In the genomic region with DNA sequence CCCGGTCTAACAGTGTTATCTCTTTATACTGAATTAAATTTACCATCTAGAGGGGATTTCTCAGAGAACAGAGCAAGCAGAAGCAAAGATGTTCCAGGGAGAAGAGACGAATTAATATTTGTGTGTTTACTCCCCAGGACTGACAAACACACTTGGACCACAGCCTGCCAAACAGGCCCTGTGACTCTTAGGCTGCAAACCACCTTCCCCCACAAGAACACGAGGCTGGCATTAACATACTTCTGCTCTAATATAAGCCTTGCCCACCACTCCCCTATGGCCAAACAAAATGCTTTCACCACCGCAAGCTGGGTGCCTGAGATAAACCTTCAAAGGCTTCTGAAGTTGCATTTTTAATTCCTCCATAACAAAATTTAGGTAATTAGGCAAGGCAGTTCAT, we compare ENCODE assay signal across 11 cellular contexts.
"Had no signal": no experiment of that assay in that cellular context is flagged by ENCODE, and none has a peak within 500 bp of the region (broad histone marks: within the 10 kb centered on the region; RNA-seq: fewer than 3 reads in every experiment).

No MANE protein-coding gene starts in this region.

- ATAC-seq: heart left ventricle; left lung; pancreas; stimulated activated memory B cell treated with anti-CD40 and anti-IgM and Interleukin-4, amounts not matched to agents 10 μg/mL and 1 μg/mL and 100 μg/mL, for 72 hours; upper lobe of right lung had no signal

- H3K4me3 Mint-ChIP-seq: activated naive CD4-positive, alpha-beta T cell treated with anti-CD3 and anti-CD28 coated beads, Interleukin-2, amount 50 U/mL, for 24 hours; memory B cell; stimulated activated memory B cell treated with anti-CD40 and anti-IgM and Interleukin-4, amounts not matched to agents 10 μg/mL and 1 μg/mL and 100 μg/mL, for 72 hours had no signal

- H3K4me1 ChIP-seq: heart left ventricle, left lung, pancreas, right atrium auricular region, upper lobe of right lung had no signal

- H3K27me3 ChIP-seq: pancreas, right atrium auricular region, upper lobe of right lung had no signal

- H3K9me3 Mint-ChIP-seq: activated naive CD4-positive, alpha-beta T cell treated with anti-CD3 and anti-CD28 coated beads, Interleukin-2, amount 50 U/mL, for 24 hours; stimulated activated memory B cell treated with anti-CD40 and anti-IgM and Interleukin-4, amounts not matched to agents 10 μg/mL and 1 μg/mL and 100 μg/mL, for 72 hours had no signal

- H3K27ac ChIP-seq: left lung, pancreas, right atrium auricular region, upper lobe of right lung had no signal

- H3K4me1 Mint-ChIP-seq: activated naive CD4-positive, alpha-beta T cell treated with anti-CD3 and anti-CD28 coated beads, Interleukin-2, amount 50 U/mL, for 24 hours; memory B cell; stimulated activated memory B cell treated with anti-CD40 and anti-IgM and Interleukin-4, amounts not matched to agents 10 μg/mL and 1 μg/mL and 100 μg/mL, for 72 hours had no signal

- DNase-seq: activated CD4-positive, alpha-beta T cell treated with anti-CD3 and anti-CD28 coated beads, Interleukin-2, amount 50 U/mL, for 4 hours; activated T-cell treated with anti-CD3 and anti-CD28 coated beads, Interleukin-2, amount 50 U/mL, for 1 hour; heart left ventricle; left lung; pancreas; stimulated activated CD4-positive, alpha-beta T cell treated with anti-CD3 and anti-CD28 coated beads, Interleukin-1b, Interleukin-23, amount 100 ng/mL, for 48 hours; upper lobe of right lung had no signal

- H3K36me3 ChIP-seq: heart left ventricle, left lung, pancreas, right atrium auricular region had no signal

- H3K27ac Mint-ChIP-seq: activated naive CD4-positive, alpha-beta T cell treated with anti-CD3 and anti-CD28 coated beads, Interleukin-2, amount 50 U/mL, for 24 hours; memory B cell; stimulated activated memory B cell treated with anti-CD40 and anti-IgM and Interleukin-4, amounts not matched to agents 10 μg/mL and 1 μg/mL and 100 μg/mL, for 72 hours had no signal

- H3K27me3 Mint-ChIP-seq: memory B cell; stimulated activated memory B cell treated with anti-CD40 and anti-IgM and Interleukin-4, amounts not matched to agents 10 μg/mL and 1 μg/mL and 100 μg/mL, for 72 hours had no signal

- H3K4me3 ChIP-seq: heart left ventricle, left lung, pancreas, right atrium auricular region, upper lobe of right lung had no signal

- H3K36me3 Mint-ChIP-seq: activated naive CD4-positive, alpha-beta T cell treated with anti-CD3 and anti-CD28 coated beads, Interleukin-2, amount 50 U/mL, for 24 hours; memory B cell; stimulated activated memory B cell treated with anti-CD40 and anti-IgM and Interleukin-4, amounts not matched to agents 10 μg/mL and 1 μg/mL and 100 μg/mL, for 72 hours had no signal

- H3K9me3 ChIP-seq: heart left ventricle, left lung, pancreas, right atrium auricular region, upper lobe of right lung had no signal
